In the genomic region with DNA sequence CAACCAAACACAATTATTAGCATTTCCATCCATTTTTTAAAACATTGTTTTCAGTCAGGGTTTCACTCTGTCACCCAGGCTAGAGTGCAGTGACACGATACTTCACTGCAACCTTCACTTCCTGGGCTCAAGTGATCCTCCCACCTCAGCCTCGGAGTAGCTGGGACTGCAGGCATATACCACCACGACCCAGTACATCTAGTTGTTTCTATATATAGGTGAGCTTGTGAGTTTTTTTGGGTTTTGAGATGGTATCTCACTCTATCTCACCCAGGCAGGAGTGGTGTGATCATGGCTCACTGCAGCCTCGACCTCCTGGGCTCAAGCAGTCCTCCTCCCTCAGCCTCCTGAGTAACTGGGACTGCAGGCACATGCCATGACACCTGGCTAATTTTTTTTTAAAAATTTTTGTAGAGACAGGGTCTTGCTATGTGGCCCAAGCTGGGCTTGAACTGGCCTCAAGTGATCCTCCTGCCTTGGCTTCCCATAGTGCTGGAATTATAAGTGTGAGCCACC, we compare ENCODE assay signal across 24 cellular contexts. TPM values are rescaled to one million over a fixed set of nuclear protein-coding genes. Genes with fewer than 3 reads are reported as not detected.
DNase-seq lines count a peak whose midpoint lies in the region; ATAC-seq, FAIRE-seq and TF ChIP-seq lines count a peak whose summit lies in the region.
"Had no signal": no experiment of that assay in that cellular context is flagged by ENCODE, and none has a peak within 500 bp of the region (broad histone marks: within the 10 kb centered on the region; RNA-seq: fewer than 3 reads in every experiment).

No MANE protein-coding gene starts in this region.

- FAIRE-seq in GM12891 (lab: Jason Lieb, UNC) (peak; percentile 23), HepG2 (lab: Jason Lieb, UNC) (no peak)
- FAIRE-seq: GM19239, HTR-8/SVneo had no signal

- no TSS peak for BruUV-seq in HepG2 (replicated peaks; lab: Mats Ljungman, UMichigan)

- TF ChIP-seq POLR2A in GM12891 (IDR thresholded peaks at IDR 0.05; ENCODE audit: low read depth, low read length), result no peak
- TF ChIP-seq POLR2A in HepG2 (IDR thresholded peaks at IDR 0.05; ENCODE audit: insufficient read depth in 1 of 2, low read depth in 2 of 2, low read length in 2 of 2), result no peak
- no peak for TF ChIP-seq POLR2A in stomach (IDR thresholded peaks at IDR 0.05)

- H3K79me2 ChIP-seq in HepG2 (ENCODE audit: insufficient read depth, low read length), result no peaks in the 10 kb centered on the region
- H3K79me2 ChIP-seq: parathyroid adenoma had no signal

- H3K36me3 ChIP-seq in HepG2 (replicated peaks in 1 of 2; ENCODE audit: control insufficient read depth in 1 of 2, insufficient read depth in 2 of 2, low read length in 2 of 2) (no peaks in the 10 kb centered on the region), stomach (peaks cover 0 to 4% (median 4%) of the 10 kb centered on the region in 4 donors)
- H3K36me3 ChIP-seq: HAP-1 had no signal

- intact Hi-C loops in HepG2 (cut with micrococcal nuclease; ENCODE audit: unreplicated experiment), result loop anchor here (2.0 kb wide), 2 partner anchors 40 to 56 kb away; a partner anchor contains a TSS
- intact Hi-C loops in stomach (cut with DNase I; ENCODE audit: low total_unique reads), result no loop called here

- in situ Hi-C loops in HepG2 (cut with HindIII; ENCODE audit: extremely low pct_ligation_motif_present, low pct_unique_long_range_greater_than_20kb), result no loop called here

- TF ChIP-seq CTCF in HepG2 (CRISPR knock-in tag; IDR thresholded peaks at IDR 0.05), result no peak
- no peak for TF ChIP-seq CTCF in stomach (IDR thresholded peaks at IDR 0.05)

- H3K9ac ChIP-seq in HepG2 (ENCODE audit: insufficient read depth, low read depth, low read length), result peak overlapping the region; percentile 75
- H3K9ac ChIP-seq: parathyroid adenoma had no signal

- H3K27ac ChIP-seq in HepG2 (ENCODE audit: extremely low read length, insufficient read depth, low read length), result peak overlapping the region; percentile 97
- H3K27ac ChIP-seq in stomach, result peak overlapping the region in 4 of 5 donors; percentile 61 to 78 (median 68)
- H3K27ac ChIP-seq: parathyroid adenoma had no signal

- H2AFZ ChIP-seq in HepG2 (ENCODE audit: low read length), result no peak overlapping the region
- H2AFZ ChIP-seq: parathyroid adenoma had no signal

- no peaks in the 10 kb centered on the region for H4K20me1 ChIP-seq in HepG2 (ENCODE audit: insufficient read depth, low read length)

- TF ChIP-seq EP300 in HepG2 (IDR thresholded peaks at IDR 0.05; ENCODE audit: low read depth in 2 of 2, low read length in 2 of 2) (no peak), HepG2 (CRISPR knock-in tag; IDR thresholded peaks at IDR 0.05; ENCODE audit: borderline replicate concordance) (no peak), stomach (IDR thresholded peaks at IDR 0.05) (no peak)

- H3K4me1 ChIP-seq in HepG2 (ENCODE audit: insufficient read depth, low read length), result peaks cover 62% of the 10 kb centered on the region
- H3K4me1 ChIP-seq in stomach, result peaks cover 20 to 49% (median 39%) of the 10 kb centered on the region in 4 donors
- H3K4me1 ChIP-seq: HAP-1, parathyroid adenoma, sigmoid colon had no signal

- H3K9me3 ChIP-seq in HepG2 (ENCODE audit: low read length), result no peaks in the 10 kb centered on the region
- H3K9me3 ChIP-seq in stomach, result no peaks in the 10 kb centered on the region
- H3K9me3 ChIP-seq: HAP-1, sigmoid colon, upper lobe of left lung had no signal

- CTCF ChIA-PET in HepG2 (lab: Yijun Ruan, JAX; ENCODE audit: low intra/inter-chr PET ratio, low total read pairs), result no interaction called here

- peak; percentile 12 for ATAC-seq in HepG2
- ATAC-seq: natural killer cell; stimulated activated naive CD8-positive, alpha-beta T cell treated with anti-CD3 and anti-CD28 coated beads, Interleukin-15, amount 100 ng/mL, for 72 hours had no signal

- POLR2A ChIA-PET in HepG2 (lab: Yijun Ruan, JAX), result interaction anchor here (0.7 to 4.4 kb wide), 21 partner anchors 10 to 193 kb away, joined by 3 to 34 read pairs (median 7); a partner anchor contains a TSS

- 72% methylated on average over 4 of the region's 4 CpGs for WGBS in HepG2 (ENCODE audit: low lambda C conversion rate)
- whole genome bisulfite sequencing in stomach, 5 donors, result 62 to 70% (median 64%) methylated on average over 4 of the region's 4 CpGs

- peak; percentile 52 for DNase-seq in activated effector memory CD4-positive, alpha-beta T cell treated with anti-CD3 and anti-CD28 coated beads, Interleukin-2, amount 50 U/mL, for 16 hours
- no peak for DNase-seq in activated effector memory CD4-positive, alpha-beta T cell treated with Interleukin-2 at 50 U/mL for 16 hours
- DNase-seq in GM12891 (ENCODE audit: insufficient read length, low spot score), result no peak
- no peak for DNase-seq in HepG2 (ENCODE audit: low spot score)
- DNase-seq in stomach, result no peak
- no peak for DNase-seq in AG08396 (ENCODE audit: low spot score)
- no peak for DNase-seq in activated gamma-delta T cell (lab: John Stamatoyannopoulos, UW)
- DNase-seq in NCI-H748 treated with DMSO at 0.1 percent for 48 hours (lab: John Stamatoyannopoulos, UW), result no peak
- DNase-seq: activated T-cell treated with anti-CD3 and anti-CD28 coated beads, Interleukin-2, amount 50 U/mL, for 48 hours; cerebellar nuclear complex; EL; head of caudate nucleus; Karpas-422; natural killer cell; NCI-H510A treated with DMSO at 0.1 percent for 48 hours; sigmoid colon; stimulated activated naive CD8-positive, alpha-beta T cell treated with anti-CD3 and anti-CD28 coated beads, Interleukin-15, amount 100 ng/mL, for 72 hours had no signal

- H3K27me3 ChIP-seq in HepG2 (ENCODE audit: control insufficient read depth in 1 of 2, insufficient read depth in 2 of 2, low read length in 2 of 2) (no peaks in the 10 kb centered on the region), stomach (no peaks in the 10 kb centered on the region)
- H3K27me3 ChIP-seq: sigmoid colon, upper lobe of left lung had no signal

- H3K4me3 ChIP-seq in HepG2 (replicated peaks in 1 of 3; ENCODE audit: insufficient read depth in 1 of 3, low read depth in 2 of 3, low read length in 3 of 3) (peak overlapping the region in 1 of 3 experiments; percentile 60; a peak in 2 of 6 replicates), stomach (no peak overlapping the region)
- H3K4me3 ChIP-seq: HAP-1, sigmoid colon, upper lobe of left lung had no signal

- no peak for TF ChIP-seq RAD21 in HepG2 (CRISPR knock-in tag; IDR thresholded peaks at IDR 0.05)

- H3K4me2 ChIP-seq in HepG2 (ENCODE audit: low read depth, low read length), result peak overlapping the region; percentile 94

RNA-seq across cellular contexts. Expression of a gene that starts 21.5 kb away (rescaled TPM):
- polyA plus RNA-seq in GM12891 (2012; ENCODE audit: low read depth, missing spikeins), result 307 TPM
- total RNA-seq in HepG2 (2016; rRNA removed; fragmentation: Illumina TruSeq; extraction: Trizol) (206 and 210 TPM in 2 replicates), stomach (100 to 1,000 TPM in 3 of 5 donors, 10 to 100 TPM in 2; 19.4 to 298 (median 140) TPM)
- total RNA-seq in HepG2 (2016; cell fraction: cytosol; rRNA removed; fragmentation: Illumina TruSeq; extraction: Trizol; ENCODE audit: low read depth), result 62.6 and 97.0 TPM in 2 replicates
- 216 and 223 TPM in 2 replicates for total RNA-seq in HepG2 (2016; cell fraction: insoluble cytoplasmic fraction; rRNA removed; fragmentation: Illumina TruSeq; extraction: Trizol)
- total RNA-seq in HepG2 (2016; cell fraction: membrane; rRNA removed; fragmentation: Illumina TruSeq; extraction: Trizol), result 52.5 and 70.5 TPM in 2 replicates
- 83.0 and 89.8 TPM in 2 replicates for total RNA-seq in HepG2 (2016; cell fraction: nucleus; rRNA removed; fragmentation: Illumina TruSeq; extraction: Trizol)
- polyA plus RNA-seq in HepG2 (2011; rRNA removed) (226 and 297 TPM in 2 replicates), stomach (100 to 1,000 TPM; 247 to 449 (median 337) TPM)
- polyA plus RNA-seq in HepG2 (2011; cell fraction: cytosol; rRNA removed), result 441 and 585 TPM in 2 replicates
- polyA plus RNA-seq in HepG2 (2011; cell fraction: nucleus; rRNA removed), result 85.2 and 126 TPM in 2 replicates
- polyA plus RNA-seq in HepG2 (2012), result 78.7 and 166 TPM in 2 replicates
- polyA plus RNA-seq in HepG2 (2016; cell fraction: cytosol; fragmentation: Illumina TruSeq; extraction: Trizol; ENCODE audit: low read depth), result 101 and 126 TPM in 2 replicates
- polyA plus RNA-seq in HepG2 (2016; cell fraction: insoluble cytoplasmic fraction; fragmentation: Illumina TruSeq; extraction: Trizol; ENCODE audit: low read depth), result 326 and 350 TPM in 2 replicates
- 65.9 and 83.1 TPM in 2 replicates for polyA plus RNA-seq in HepG2 (2016; cell fraction: membrane; fragmentation: Illumina TruSeq; extraction: Trizol; ENCODE audit: low read depth)
- polyA plus RNA-seq in HepG2 (2016; cell fraction: nucleus; fragmentation: Illumina TruSeq; extraction: Trizol; ENCODE audit: insufficient read depth, low read depth), result 180 and 183 TPM in 2 replicates
- polyA minus RNA-seq in HepG2 (2011; rRNA and poly(A)+ RNA removed; ENCODE audit: low replicate concordance), result 197 and 524 TPM in 2 replicates
- 36.3 and 46.5 TPM in 2 replicates for polyA minus RNA-seq in HepG2 (2011; cell fraction: cytosol; rRNA and poly(A)+ RNA removed)
- 22.3 and 29.0 TPM in 2 replicates for polyA minus RNA-seq in HepG2 (2011; cell fraction: nucleus; rRNA and poly(A)+ RNA removed)

RNA-seq across cellular contexts. Expression of a gene that starts 37.1 kb away (rescaled TPM):
- 60.4 TPM for polyA plus RNA-seq in GM12891 (2012; ENCODE audit: low read depth, missing spikeins)
- total RNA-seq in HepG2 (2016; rRNA removed; fragmentation: Illumina TruSeq; extraction: Trizol) (63.2 and 72.7 TPM in 2 replicates), stomach (10 to 100 TPM; 28.1 to 55.6 (median 36.2) TPM)
- total RNA-seq in HepG2 (2016; cell fraction: cytosol; rRNA removed; fragmentation: Illumina TruSeq; extraction: Trizol; ENCODE audit: low read depth), result 6.5 and 8.6 TPM in 2 replicates
- 64.4 and 70.7 TPM in 2 replicates for total RNA-seq in HepG2 (2016; cell fraction: insoluble cytoplasmic fraction; rRNA removed; fragmentation: Illumina TruSeq; extraction: Trizol)
- 30.2 and 35.3 TPM in 2 replicates for total RNA-seq in HepG2 (2016; cell fraction: membrane; rRNA removed; fragmentation: Illumina TruSeq; extraction: Trizol)
- total RNA-seq in HepG2 (2016; cell fraction: nucleus; rRNA removed; fragmentation: Illumina TruSeq; extraction: Trizol), result 38.7 and 45.5 TPM in 2 replicates
- polyA plus RNA-seq in HepG2 (2011; rRNA removed) (114 and 122 TPM in 2 replicates), stomach (10 to 100 TPM; 30.2 to 43.4 (median 38.8) TPM)
- polyA plus RNA-seq in HepG2 (2011; cell fraction: cytosol; rRNA removed), result 89.4 and 105 TPM in 2 replicates
- polyA plus RNA-seq in HepG2 (2011; cell fraction: nucleus; rRNA removed), result 79.9 and 99.5 TPM in 2 replicates
- 66.2 and 67.5 TPM in 2 replicates for polyA plus RNA-seq in HepG2 (2012)
- polyA plus RNA-seq in HepG2 (2016; cell fraction: cytosol; fragmentation: Illumina TruSeq; extraction: Trizol; ENCODE audit: low read depth), result 5.4 and 5.9 TPM in 2 replicates
- polyA plus RNA-seq in HepG2 (2016; cell fraction: insoluble cytoplasmic fraction; fragmentation: Illumina TruSeq; extraction: Trizol; ENCODE audit: low read depth), result 90.7 and 94.9 TPM in 2 replicates
- 19.1 and 21.6 TPM in 2 replicates for polyA plus RNA-seq in HepG2 (2016; cell fraction: membrane; fragmentation: Illumina TruSeq; extraction: Trizol; ENCODE audit: low read depth)
- polyA plus RNA-seq in HepG2 (2016; cell fraction: nucleus; fragmentation: Illumina TruSeq; extraction: Trizol; ENCODE audit: insufficient read depth, low read depth), result 66.3 and 76.8 TPM in 2 replicates
- polyA minus RNA-seq in HepG2 (2011; rRNA and poly(A)+ RNA removed; ENCODE audit: low replicate concordance), result 157 and 173 TPM in 2 replicates
- polyA minus RNA-seq in HepG2 (2011; cell fraction: cytosol; rRNA and poly(A)+ RNA removed), result 69.7 and 82.5 TPM in 2 replicates
- polyA minus RNA-seq in HepG2 (2011; cell fraction: nucleus; rRNA and poly(A)+ RNA removed), result 97.2 and 106 TPM in 2 replicates

RNA-seq across cellular contexts. Expression of a gene that starts 40.3 kb away (rescaled TPM):
- 54.6 TPM for polyA plus RNA-seq in GM12891 (2012; ENCODE audit: low read depth, missing spikeins)
- total RNA-seq in HepG2 (2016; rRNA removed; fragmentation: Illumina TruSeq; extraction: Trizol) (72.9 and 112 TPM in 2 replicates), stomach (100 to 1,000 TPM in 1 of 5 donors, 10 to 100 TPM in 4; 55.4 to 109 (median 72.2) TPM)
- total RNA-seq in HepG2 (2016; cell fraction: cytosol; rRNA removed; fragmentation: Illumina TruSeq; extraction: Trizol; ENCODE audit: low read depth), result 21.1 and 22.6 TPM in 2 replicates
- 71.0 and 100 TPM in 2 replicates for total RNA-seq in HepG2 (2016; cell fraction: insoluble cytoplasmic fraction; rRNA removed; fragmentation: Illumina TruSeq; extraction: Trizol)
- total RNA-seq in HepG2 (2016; cell fraction: membrane; rRNA removed; fragmentation: Illumina TruSeq; extraction: Trizol), result 38.8 and 53.3 TPM in 2 replicates
- 38.1 and 38.5 TPM in 2 replicates for total RNA-seq in HepG2 (2016; cell fraction: nucleus; rRNA removed; fragmentation: Illumina TruSeq; extraction: Trizol)
- polyA plus RNA-seq in HepG2 (2011; rRNA removed) (109 and 111 TPM in 2 replicates), stomach (10 to 100 TPM; 43.0 to 67.8 (median 58.8) TPM)
- 33.3 and 42.4 TPM in 2 replicates for polyA plus RNA-seq in HepG2 (2011; cell fraction: cytosol; rRNA removed)
- 39.4 and 47.3 TPM in 2 replicates for polyA plus RNA-seq in HepG2 (2011; cell fraction: nucleus; rRNA removed)
- polyA plus RNA-seq in HepG2 (2012), result 114 and 117 TPM in 2 replicates
- 17.4 and 17.6 TPM in 2 replicates for polyA plus RNA-seq in HepG2 (2016; cell fraction: cytosol; fragmentation: Illumina TruSeq; extraction: Trizol; ENCODE audit: low read depth)
- 96.0 and 107 TPM in 2 replicates for polyA plus RNA-seq in HepG2 (2016; cell fraction: insoluble cytoplasmic fraction; fragmentation: Illumina TruSeq; extraction: Trizol; ENCODE audit: low read depth)
- polyA plus RNA-seq in HepG2 (2016; cell fraction: membrane; fragmentation: Illumina TruSeq; extraction: Trizol; ENCODE audit: low read depth), result 19.3 and 24.7 TPM in 2 replicates
- polyA plus RNA-seq in HepG2 (2016; cell fraction: nucleus; fragmentation: Illumina TruSeq; extraction: Trizol; ENCODE audit: insufficient read depth, low read depth), result 44.4 and 49.5 TPM in 2 replicates
- 62.7 and 120 TPM in 2 replicates for polyA minus RNA-seq in HepG2 (2011; rRNA and poly(A)+ RNA removed; ENCODE audit: low replicate concordance)
- polyA minus RNA-seq in HepG2 (2011; cell fraction: cytosol; rRNA and poly(A)+ RNA removed), result 46.2 and 66.1 TPM in 2 replicates
- 65.1 and 99.0 TPM in 2 replicates for polyA minus RNA-seq in HepG2 (2011; cell fraction: nucleus; rRNA and poly(A)+ RNA removed)

RNA-seq across cellular contexts. Expression of a gene that starts 54.1 kb away (rescaled TPM):
- 0.05 TPM for polyA plus RNA-seq in GM12891 (2012; ENCODE audit: low read depth, missing spikeins)
- 0.04 TPM in 1 of 2 replicates, not detected in the other for total RNA-seq in HepG2 (2016; rRNA removed; fragmentation: Illumina TruSeq; extraction: Trizol)
- total RNA-seq in HepG2 (2016; cell fraction: cytosol; rRNA removed; fragmentation: Illumina TruSeq; extraction: Trizol; ENCODE audit: low read depth), result not detected in 2 replicates
- total RNA-seq in HepG2 (2016; cell fraction: insoluble cytoplasmic fraction; rRNA removed; fragmentation: Illumina TruSeq; extraction: Trizol), result 0.09 TPM in 1 of 2 replicates, not detected in the other
- total RNA-seq in HepG2 (2016; cell fraction: membrane; rRNA removed; fragmentation: Illumina TruSeq; extraction: Trizol), result 0.12 TPM in 1 of 2 replicates, not detected in the other
- total RNA-seq in HepG2 (2016; cell fraction: nucleus; rRNA removed; fragmentation: Illumina TruSeq; extraction: Trizol), result not detected in 2 replicates
- polyA plus RNA-seq in HepG2 (2011; rRNA removed), result 0.08 and 0.25 TPM in 2 replicates
- 0.05 and 0.14 TPM in 2 replicates for polyA plus RNA-seq in HepG2 (2011; cell fraction: cytosol; rRNA removed)
- polyA plus RNA-seq in HepG2 (2011; cell fraction: nucleus; rRNA removed), result 0.23 and 0.45 TPM in 2 replicates
- 0.19 and 0.25 TPM in 2 replicates for polyA plus RNA-seq in HepG2 (2012)
- 0.07 TPM in 1 of 2 replicates, not detected in the other for polyA plus RNA-seq in HepG2 (2016; cell fraction: cytosol; fragmentation: Illumina TruSeq; extraction: Trizol; ENCODE audit: low read depth)
- polyA plus RNA-seq in HepG2 (2016; cell fraction: insoluble cytoplasmic fraction; fragmentation: Illumina TruSeq; extraction: Trizol; ENCODE audit: low read depth), result not detected in 2 replicates
- polyA plus RNA-seq in HepG2 (2016; cell fraction: membrane; fragmentation: Illumina TruSeq; extraction: Trizol; ENCODE audit: low read depth), result not detected in 2 replicates
- not detected in 2 replicates for polyA plus RNA-seq in HepG2 (2016; cell fraction: nucleus; fragmentation: Illumina TruSeq; extraction: Trizol; ENCODE audit: insufficient read depth, low read depth)
- 0.16 and 0.40 TPM in 2 replicates for polyA minus RNA-seq in HepG2 (2011; rRNA and poly(A)+ RNA removed; ENCODE audit: low replicate concordance)
- not detected in 2 replicates for polyA minus RNA-seq in HepG2 (2011; cell fraction: cytosol; rRNA and poly(A)+ RNA removed)
- 0.26 and 1.1 TPM in 2 replicates for polyA minus RNA-seq in HepG2 (2011; cell fraction: nucleus; rRNA and poly(A)+ RNA removed)
- 10 to 100 TPM in 1 of 5 donors, 1 to 10 TPM in 2, not detected in 2; 1.5 to 11.0 (median 1.8) TPM for total RNA-seq in stomach
- polyA plus RNA-seq in stomach, result under 1 TPM in 1 of 3 donors, not detected in 2; 0.48 TPM
- total RNA-seq: natural killer cell; T-helper 1 cell treated with Interleukin-12 subunit alpha and Interleukin-12 subunit beta and Interleukin-4 antibody, amounts not matched to agents 30 ng/mL and 1 ng/mL, for 36 hours had no signal
- polyA plus RNA-seq: BJ had no signal
